27 cellular contexts compared by ENCODE assay signal in genomic region chr4:6594341-6594740, GRCh38.
"Had no signal": no experiment of that assay in that cellular context is flagged by ENCODE, and none has a peak within 500 bp of the region (broad histone marks: within the 10 kb centered on the region; RNA-seq: fewer than 3 reads in every experiment).

No MANE protein-coding gene starts in this region.

- H3K27ac ChIP-seq: pancreas, prostate gland, right lobe of liver, sigmoid colon, suprapubic skin, testis, tibial artery, transverse colon, upper lobe of right lung, vagina had no signal

- H3K4me1 ChIP-seq: pancreas, prostate gland, right lobe of liver, sigmoid colon, suprapubic skin, testis, tibial artery, transverse colon, upper lobe of right lung, vagina had no signal

- DNase-seq: naive B cell; naive thymus-derived CD8-positive, alpha-beta T cell; nephron progenitor cell; occipital lobe; retina; right lobe of liver; sigmoid colon; small intestine; stimulated activated CD4-positive, alpha-beta T cell treated with anti-CD3 and anti-CD28 coated beads, Interleukin-15, amount 100 ng/mL, for 24 hours; stimulated activated CD4-positive, alpha-beta T cell treated with anti-CD3 and anti-CD28 coated beads, Interleukin-2, amount 100 ng/mL, for 24 hours; stimulated activated CD4-positive, alpha-beta T cell treated with anti-CD3 and anti-CD28 coated beads, Interleukin-2, amount 100 ng/mL, for 48 hours; stimulated activated CD4-positive, alpha-beta T cell treated with anti-CD3 and anti-CD28 coated beads, Interleukin-4, amount 100 ng/mL, for 24 hours; stimulated activated naive CD4-positive, alpha-beta T cell; stimulated activated naive CD8-positive, alpha-beta T cell treated with anti-CD3 and anti-CD28 coated beads, Interleukin-15, amount 100 ng/mL, for 72 hours; stimulated activated naive CD8-positive, alpha-beta T cell treated with anti-CD3 and anti-CD28 coated beads, Interleukin-15, Interleukin-2, amounts not matched to agents 100 U/mL and 50 U/mL, for 24 hours; substantia nigra; testis; tibial artery; transverse colon; upper lobe of right lung had no signal

- FAIRE-seq: pancreas, small intestine had no signal

- ATAC-seq: naive thymus-derived CD8-positive, alpha-beta T cell; natural killer cell treated with Interleukin-12 subunit alpha and Interleukin-12 subunit beta and Interleukin-15 and Interleukin-18, amount 100 ng/mL, for 72 hours; pancreas; right cardiac atrium; right lobe of liver; stimulated activated memory B cell treated with anti-CD40 and anti-IgM and Interleukin-4, amounts not matched to agents 10 μg/mL and 1 μg/mL and 100 μg/mL, for 72 hours; stimulated activated naive CD8-positive, alpha-beta T cell treated with anti-CD3 and anti-CD28 coated beads, Interleukin-15, amount 100 ng/mL, for 72 hours; stimulated activated naive CD8-positive, alpha-beta T cell treated with anti-CD3 and anti-CD28 coated beads, Interleukin-15, Interleukin-2, amounts not matched to agents 100 U/mL and 50 U/mL, for 24 hours; upper lobe of right lung had no signal

- H3K27me3 ChIP-seq: pancreas, right lobe of liver, sigmoid colon, suprapubic skin, testis, tibial artery, transverse colon, upper lobe of right lung, vagina had no signal

- H3K9me3 ChIP-seq: pancreas, prostate gland, right lobe of liver, sigmoid colon, suprapubic skin, testis, tibial artery, transverse colon, upper lobe of right lung, vagina had no signal

- H3K4me3 ChIP-seq: pancreas, prostate gland, right lobe of liver, sigmoid colon, suprapubic skin, testis, tibial artery, transverse colon, upper lobe of right lung, vagina had no signal
